Comparison of ENCODE assay signal across 8 cellular contexts in the genomic region with DNA sequence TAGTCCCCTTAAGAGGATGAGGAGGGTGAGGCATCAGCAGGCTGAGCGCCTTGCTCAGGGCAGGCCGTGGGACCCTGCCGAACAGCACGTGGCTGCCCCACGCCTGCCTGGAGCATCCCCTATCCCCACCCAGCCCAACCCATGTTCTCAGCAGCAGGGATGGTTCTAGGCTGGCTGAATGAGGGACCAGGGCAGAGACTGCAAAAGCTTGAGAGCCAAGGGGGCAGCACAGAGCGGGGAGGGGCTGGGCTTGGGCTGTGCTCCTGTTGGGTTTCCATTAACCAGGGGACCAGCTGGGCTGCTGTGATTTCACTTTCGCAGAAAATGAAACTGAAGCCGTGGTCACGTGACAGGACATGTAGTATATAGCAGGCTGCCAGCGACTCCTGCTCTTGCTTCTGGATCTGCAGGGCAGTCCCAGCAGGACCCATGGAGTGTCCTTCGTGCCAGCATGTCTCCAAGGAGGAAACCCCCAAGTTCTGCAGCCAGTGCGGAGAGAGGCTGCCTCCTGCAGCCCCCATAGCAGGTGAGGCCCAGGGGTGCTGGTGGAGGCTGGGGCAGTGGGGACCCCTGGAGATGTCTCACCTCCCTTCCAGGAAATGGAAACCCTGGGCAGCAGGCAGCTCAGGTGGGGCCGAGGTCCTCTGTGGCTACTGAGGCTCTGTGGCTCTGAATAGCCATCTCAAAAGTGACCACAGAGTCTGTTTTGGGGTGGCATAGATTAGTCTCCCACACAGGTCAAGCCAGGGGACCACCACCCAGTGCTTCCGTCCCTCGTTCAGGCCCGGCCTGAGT. TPM values are rescaled to one million over a fixed set of nuclear protein-coding genes. Genes with fewer than 3 reads are reported as not detected.
DNase-seq lines count a peak whose midpoint lies in the region; ATAC-seq, FAIRE-seq and TF ChIP-seq lines count a peak whose summit lies in the region.

No MANE protein-coding gene starts in this region.

- FAIRE-seq in H54 (lab: Jason Lieb, UNC): no peak

- in situ Hi-C loops in SK-MEL-5 (cut with HindIII; ENCODE audit: low pct_unique_long_range_greater_than_20kb, low sequenced_read_pairs): no loop called here

- ATAC-seq in GM19023 (IDR thresholded peaks at IDR 0.05; ENCODE audit: unreplicated experiment) (peak; percentile 39), HG03565 (IDR thresholded peaks at IDR 0.05; ENCODE audit: unreplicated experiment) (peak; percentile 35)

- peak; percentile 64 for DNase-seq in Ammon's horn (ENCODE audit: low spot score)
- DNase-seq in SK-MEL-5 (ENCODE audit: low read depth, low spot score): peak; percentile 86
- peak; percentile 76 for DNase-seq in activated naive CD8-positive, alpha-beta T cell treated with anti-CD3 and anti-CD28 coated beads, Interleukin-2, amount 50 U/mL, for 16 hours (ENCODE audit: low read depth, low spot score)
- DNase-seq in hypothalamus (lab: John Stamatoyannopoulos, UW): peak in 26 of 51 donors; percentile 6 to 56 (median 24)
- DNase-seq in stimulated activated CD4-positive, alpha-beta T cell treated with anti-CD3 and anti-CD28 coated beads, Interleukin-15, amount 100 ng/mL, for 1 hour (ENCODE audit: low read depth in 1 of 2, low spot score in 1 of 2): peak; percentile 62 to 67
- no peak for DNase-seq in H54 (ENCODE audit: insufficient read length, low spot score)

- TF ChIP-seq POLR2A in H54 (IDR thresholded peaks at IDR 0.05; ENCODE audit: low read depth, low read length): no peak

RNA-seq across cellular contexts. Expression of a gene that starts 2.8 kb away (rescaled TPM):
- 117 and 140 TPM in 2 replicates for total RNA-seq in SK-MEL-5 (2014; rRNA removed; shearing (Covaris generic))
- 109 and 149 TPM in 2 replicates for polyA plus RNA-seq in SK-MEL-5 (2015; cell fraction: cytosol; rRNA removed)
- polyA plus RNA-seq in SK-MEL-5 (2015; cell fraction: nucleus; rRNA removed): 439 and 549 TPM in 2 replicates

RNA-seq across cellular contexts. Expression of a gene that starts 43.2 kb away (rescaled TPM):
- 22.1 and 23.6 TPM in 2 replicates for total RNA-seq in SK-MEL-5 (2014; rRNA removed; shearing (Covaris generic))
- 39.2 and 42.0 TPM in 2 replicates for polyA plus RNA-seq in SK-MEL-5 (2015; cell fraction: cytosol; rRNA removed)
- polyA plus RNA-seq in SK-MEL-5 (2015; cell fraction: nucleus; rRNA removed): 154 and 187 TPM in 2 replicates

RNA-seq across cellular contexts. Expression of a gene that starts 43.3 kb away (rescaled TPM):
- 21.5 and 30.4 TPM in 2 replicates for total RNA-seq in SK-MEL-5 (2014; rRNA removed; shearing (Covaris generic))
- 55.3 and 74.8 TPM in 2 replicates for polyA plus RNA-seq in SK-MEL-5 (2015; cell fraction: cytosol; rRNA removed)
- 227 and 283 TPM in 2 replicates for polyA plus RNA-seq in SK-MEL-5 (2015; cell fraction: nucleus; rRNA removed)
